In the genomic region with DNA sequence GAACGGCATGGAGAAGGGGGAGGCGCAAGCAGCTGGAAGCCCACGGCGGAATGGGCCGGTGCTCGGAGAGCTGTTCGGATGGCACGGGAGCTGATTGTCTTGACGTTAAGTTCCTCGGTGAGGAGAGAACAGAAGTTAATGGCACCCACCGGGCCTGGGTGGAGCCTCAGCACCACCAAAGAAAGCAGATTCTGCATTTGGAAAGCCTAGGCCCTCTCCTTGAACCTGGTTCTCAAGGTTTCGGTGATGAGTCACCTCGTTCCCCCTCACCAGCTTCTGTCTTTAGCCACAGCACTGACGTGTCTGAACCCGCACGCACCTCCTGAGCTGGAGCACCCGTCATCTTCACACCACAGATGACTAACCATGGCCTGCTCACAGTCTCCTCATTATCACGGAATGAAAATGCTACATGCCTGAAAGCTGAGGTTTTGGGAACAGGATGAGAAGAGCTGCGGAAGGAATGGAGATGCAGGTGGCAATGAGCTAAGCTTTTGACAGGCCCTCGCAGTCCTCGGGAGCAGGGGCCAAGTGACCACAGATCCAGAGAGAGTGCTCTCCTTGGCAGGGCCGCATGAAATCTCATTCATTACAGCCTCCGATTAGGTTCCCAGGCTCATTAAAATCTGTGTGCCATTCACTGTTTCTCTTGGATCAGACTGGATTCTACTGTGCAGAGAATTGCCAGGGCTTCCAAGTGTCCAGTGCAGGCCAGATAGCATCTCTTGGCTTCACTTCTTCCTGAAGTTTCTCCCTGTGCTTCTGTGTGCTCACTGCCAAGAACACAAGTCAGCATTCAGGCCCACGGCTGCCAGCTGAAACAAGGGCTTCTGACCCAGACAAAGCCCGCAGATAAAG, we compare ENCODE assay signal across 9 cellular contexts.
DNase-seq lines count a peak whose midpoint lies in the region; ATAC-seq, FAIRE-seq and TF ChIP-seq lines count a peak whose summit lies in the region.
"Had no signal": no experiment of that assay in that cellular context is flagged by ENCODE, and none has a peak within 500 bp of the region (broad histone marks: within the 10 kb centered on the region; RNA-seq: fewer than 3 reads in every experiment).

No MANE protein-coding gene starts in this region.

- POLR2A ChIA-PET in activated CD8-positive, alpha-beta T cell treated with anti-CD3 and anti-CD28 coated beads, Interleukin-2, amount 10 ng/mL, durations not matched to agents 7 days and 5 days (lab: Charles Lee): no interaction called here

- peak; percentile 53 for DNase-seq in GM12892 (ENCODE audit: insufficient read length)
- peak; percentile 70 for DNase-seq in activated CD8-positive, alpha-beta T cell treated with anti-CD3 and anti-CD28 coated beads, Interleukin-2, amount 10 ng/mL, durations not matched to agents 7 days and 5 days
- peak; percentile 29 for DNase-seq in glomerular endothelial cell (ENCODE audit: extremely low read depth, low read depth, low spot score)
- peak; percentile 21 to 57 (median 37) for DNase-seq in stimulated activated CD4-positive, alpha-beta T cell treated with anti-CD3 and anti-CD28 coated beads, Interleukin-12 subunit alpha, Interleukin-12 subunit beta, amount 100 ng/mL, for 48 hours (ENCODE audit: low read depth in 2 of 3, low spot score in 1 of 3)
- no peak for DNase-seq in NCI-H2196 treated with DMSO at 0.1 percent for 48 hours (lab: John Stamatoyannopoulos, UW; ENCODE audit: unreplicated experiment)

- no peaks in the 10 kb centered on the region for H3K9me3 Mint-ChIP-seq in activated CD8-positive, alpha-beta T cell treated with anti-CD3 and anti-CD28 coated beads, Interleukin-2, amount 10 ng/mL, durations not matched to agents 7 days and 5 days (ENCODE audit: insufficient read depth)
- H3K9me3 Mint-ChIP-seq: naive thymus-derived CD8-positive, alpha-beta T cell had no signal

- peak; percentile 51 for ATAC-seq in HG03025 (IDR thresholded peaks at IDR 0.05; ENCODE audit: low FRiP score, unreplicated experiment)
- ATAC-seq in activated CD8-positive, alpha-beta T cell treated with anti-CD3 and anti-CD28 coated beads, Interleukin-2, amount 10 ng/mL, durations not matched to agents 7 days and 5 days: peak; percentile 87
- no peak for ATAC-seq in GM19467 (IDR thresholded peaks at IDR 0.05; ENCODE audit: unreplicated experiment)
- ATAC-seq in HG02840 (IDR thresholded peaks at IDR 0.05; ENCODE audit: low FRiP score, unreplicated experiment): no peak
- ATAC-seq: naive thymus-derived CD8-positive, alpha-beta T cell had no signal

- peak; percentile 73; the same call in 1 of the 2 replicates for TF ChIP-seq POLR2A in GM12892 (IDR thresholded peaks at IDR 0.05; ENCODE audit: low read depth, low read length)

- peak overlapping the region; percentile 47 for H3K27ac Mint-ChIP-seq in activated CD8-positive, alpha-beta T cell treated with anti-CD3 and anti-CD28 coated beads, Interleukin-2, amount 10 ng/mL, durations not matched to agents 7 days and 5 days
- H3K27ac Mint-ChIP-seq: naive thymus-derived CD8-positive, alpha-beta T cell had no signal

- peaks cover 22% of the 10 kb centered on the region for H3K4me1 Mint-ChIP-seq in activated CD8-positive, alpha-beta T cell treated with anti-CD3 and anti-CD28 coated beads, Interleukin-2, amount 10 ng/mL, durations not matched to agents 7 days and 5 days (ENCODE audit: low read depth)

- H3K27me3 Mint-ChIP-seq in activated CD8-positive, alpha-beta T cell treated with anti-CD3 and anti-CD28 coated beads, Interleukin-2, amount 10 ng/mL, durations not matched to agents 7 days and 5 days (ENCODE audit: low read depth): no peaks in the 10 kb centered on the region

- peak; percentile 82 for FAIRE-seq in GM12892 (lab: Jason Lieb, UNC)

- no peaks in the 10 kb centered on the region for H3K36me3 Mint-ChIP-seq in activated CD8-positive, alpha-beta T cell treated with anti-CD3 and anti-CD28 coated beads, Interleukin-2, amount 10 ng/mL, durations not matched to agents 7 days and 5 days (ENCODE audit: low read depth)
- H3K36me3 Mint-ChIP-seq: naive thymus-derived CD8-positive, alpha-beta T cell had no signal

- CTCF ChIA-PET in activated CD8-positive, alpha-beta T cell treated with anti-CD3 and anti-CD28 coated beads, Interleukin-2, amount 10 ng/mL, durations not matched to agents 7 days and 5 days (lab: Charles Lee): interaction anchor here (1.1 kb wide), 1 partner anchor 21 kb away, joined by 3 read pairs; no protein-coding TSS in a partner anchor

- no peak overlapping the region for H3K4me3 Mint-ChIP-seq in activated CD8-positive, alpha-beta T cell treated with anti-CD3 and anti-CD28 coated beads, Interleukin-2, amount 10 ng/mL, durations not matched to agents 7 days and 5 days
- H3K4me3 Mint-ChIP-seq: naive thymus-derived CD8-positive, alpha-beta T cell had no signal

Comparison
In these comparisons a context has a peak if more than half of its experiments do, and no peak if none do; other contexts are left out.
1. ATAC-seq: peak in HG03025 (single experiment) and activated CD8-positive, alpha-beta T cell treated with anti-CD3 and anti-CD28 coated beads, Interleukin-2, amount 10 ng/mL, durations not matched to agents 7 days and 5 days (single experiment); none in GM19467 (single experiment) and HG02840 (single experiment).